ENCODE assay signal across 8 cellular contexts in genomic region chr14:21014761-21015190, GRCh38. TPM values are rescaled to one million over a fixed set of nuclear protein-coding genes. Genes with fewer than 3 reads are reported as not detected.
DNase-seq lines count a peak whose midpoint lies in the region; ATAC-seq and TF ChIP-seq lines count a peak whose summit lies in the region.

No MANE protein-coding gene starts in this region.

- DNase-seq in GM04504 (ENCODE audit: low read depth) (peak; percentile 57), RPMI7951 (ENCODE audit: low read depth) (peak; percentile 74), fibroblast of lung (ENCODE audit: low read depth in 2 of 2) (peak; percentile 64 to 87)
- DNase-seq in activated T-cell treated with anti-CD3 and anti-CD28 coated beads, Interleukin-2, amount 50 U/mL, for 48 hours: peak; percentile 83 to 84
- peak; percentile 45 to 80 (median 72) for DNase-seq in stimulated activated naive CD4-positive, alpha-beta T cell (lab: John Stamatoyannopoulos, UW)

- TF ChIP-seq CTCF in LNCAP (IDR thresholded peaks at IDR 0.05) (peak; percentile 78), fibroblast of lung (conservative IDR thresholded peaks at IDR 0.05 in 1 of 2, IDR thresholded peaks at IDR 0.05 in 1 of 2; ENCODE audit: low read depth in 1 of 2, low read length in 2 of 2) (peak; percentile 87 to 94), neural cell (IDR thresholded peaks at IDR 0.05; ENCODE audit: poor library complexity, severe bottlenecking) (peak; percentile 94)

- H3K4me2 ChIP-seq in fibroblast of lung (ENCODE audit: extremely low read depth, insufficient read depth, low read length) (no peak overlapping the region), neural cell (ENCODE audit: low read length) (no peak overlapping the region)

- no peaks in the 10 kb centered on the region for H3F3A ChIP-seq in neural cell (ENCODE audit: insufficient read depth, low read length, poor library complexity, severe bottlenecking)

- H4K20me1 ChIP-seq in fibroblast of lung (ENCODE audit: control insufficient read depth, extremely low read depth, insufficient read depth, low read length): no peaks in the 10 kb centered on the region
- no peaks in the 10 kb centered on the region for H4K20me1 ChIP-seq in neural cell (ENCODE audit: insufficient read depth)

- H3K27me3 ChIP-seq in fibroblast of lung (ENCODE audit: control insufficient read depth, insufficient read depth, low read length): peaks cover 12% of the 10 kb centered on the region
- no peaks in the 10 kb centered on the region for H3K27me3 ChIP-seq in neural cell (ENCODE audit: insufficient read depth, low read depth, low read length)

- no peak overlapping the region for H3K4me3 ChIP-seq in fibroblast of lung (replicated peaks in 1 of 4; ENCODE audit: control extremely low read depth in 1 of 4, insufficient read depth in 1 of 4, low read depth in 3 of 4, low read length in 4 of 4)
- H3K4me3 ChIP-seq in neural cell (ENCODE audit: low read length): peak overlapping the region; percentile 43

- no peak overlapping the region for H2AFZ ChIP-seq in fibroblast of lung (ENCODE audit: low read length)
- no peak overlapping the region for H2AFZ ChIP-seq in neural cell (ENCODE audit: low read depth, low read length)

- TF ChIP-seq EP300 in neural cell (conservative IDR thresholded peaks at IDR 0.05; ENCODE audit: poor library complexity, severe bottlenecking): no peak

- no peaks in the 10 kb centered on the region for H3K9me2 ChIP-seq in neural cell (ENCODE audit: insufficient read depth, low read length)

- peak; percentile 92 for TF ChIP-seq RAD21 in neural cell (conservative IDR thresholded peaks at IDR 0.05)

- H3K4me1 ChIP-seq in fibroblast of lung (ENCODE audit: control insufficient read depth, extremely low read depth, insufficient read depth, low read length): no peaks in the 10 kb centered on the region

- ATAC-seq in GM18519 (IDR thresholded peaks at IDR 0.05; ENCODE audit: low FRiP score, unreplicated experiment): no peak

- H3K9ac ChIP-seq in fibroblast of lung (ENCODE audit: insufficient read depth, low read length): no peak overlapping the region
- no peak overlapping the region for H3K9ac ChIP-seq in neural cell (ENCODE audit: low read length)

- no peaks in the 10 kb centered on the region for H3K79me2 ChIP-seq in fibroblast of lung (ENCODE audit: control insufficient read depth, insufficient read depth, low read length)
- H3K79me2 ChIP-seq in neural cell (replicated peaks; ENCODE audit: insufficient read depth, low read length): no peaks in the 10 kb centered on the region

- H3K27ac ChIP-seq in fibroblast of lung (ENCODE audit: insufficient read depth, low read length) (no peak overlapping the region), neural cell (ENCODE audit: low read length) (peak overlapping the region; percentile 62)

- no peaks in the 10 kb centered on the region for H3K36me3 ChIP-seq in fibroblast of lung (ENCODE audit: control insufficient read depth, insufficient read depth, low read length)
- no peaks in the 10 kb centered on the region for H3K36me3 ChIP-seq in neural cell (ENCODE audit: insufficient read depth, low read length)

- no peaks in the 10 kb centered on the region for H3K9me3 ChIP-seq in fibroblast of lung (ENCODE audit: control insufficient read depth, insufficient read depth, low read depth, low read length)
- no peaks in the 10 kb centered on the region for H3K9me3 ChIP-seq in neural cell (ENCODE audit: low read length)

TF ChIP-seq in neural cell, 6 proteins besides CTCF, POLR2A, EP300 and RAD21:
- TF ChIP-seq SMC3 (conservative IDR thresholded peaks at IDR 0.05; ENCODE audit: poor library complexity) (peak; percentile 93), MXI1 (conservative IDR thresholded peaks at IDR 0.05; ENCODE audit: poor library complexity, severe bottlenecking) (no peak)
TF ChIP-seq in neural cell: peak in this region for 1.

RNA-seq across cellular contexts. Expression of gene NDRG2, which starts 10.1 kb away (rescaled TPM):
- 0.96 and 2.1 TPM in 2 replicates for total RNA-seq in RPMI7951 (2014; rRNA removed; shearing (Covaris generic))
- 0.50 and 1.8 TPM in 2 replicates for total RNA-seq in fibroblast of lung
- polyA plus RNA-seq in fibroblast of lung (0.32 and 0.34 TPM in 2 replicates), neural cell (30.8 and 43.3 TPM in 2 replicates)
- polyA plus RNA-seq in fibroblast of lung (2012): 0.14 and 0.17 TPM in 2 replicates
- polyA minus RNA-seq in fibroblast of lung (ENCODE audit: low replicate concordance) (not detected in 2 replicates), neural cell (26.3 and 27.3 TPM in 2 replicates)

RNA-seq across cellular contexts. Expression of gene TPPP2, which starts 15.2 kb away (rescaled TPM):
- not detected in 2 replicates for total RNA-seq in RPMI7951 (2014; rRNA removed; shearing (Covaris generic))
- not detected in 2 replicates for total RNA-seq in fibroblast of lung
- polyA plus RNA-seq in fibroblast of lung (not detected in 2 replicates), neural cell (not detected in 2 replicates)
- not detected in 2 replicates for polyA plus RNA-seq in fibroblast of lung (2012)
- polyA minus RNA-seq in fibroblast of lung (ENCODE audit: low replicate concordance) (not detected in 2 replicates), neural cell (not detected in 2 replicates)

RNA-seq across cellular contexts. Expression of gene SLC39A2, which starts 15.7 kb away (rescaled TPM):
- total RNA-seq in RPMI7951 (2014; rRNA removed; shearing (Covaris generic)): 0.12 TPM in 1 of 2 replicates, not detected in the other
- 0.17 and 0.26 TPM in 2 replicates for total RNA-seq in fibroblast of lung
- polyA plus RNA-seq in fibroblast of lung (not detected in 2 replicates), neural cell (not detected in 2 replicates)
- not detected in 2 replicates for polyA plus RNA-seq in fibroblast of lung (2012)
- polyA minus RNA-seq in fibroblast of lung (ENCODE audit: low replicate concordance) (not detected in 2 replicates), neural cell (not detected in 2 replicates)

RNA-seq across cellular contexts. Expression of gene RNASE13, which starts 19.8 kb away (rescaled TPM):
- total RNA-seq in RPMI7951 (2014; rRNA removed; shearing (Covaris generic)): not detected in 2 replicates
- not detected in 2 replicates for total RNA-seq in fibroblast of lung
- polyA plus RNA-seq in fibroblast of lung (not detected in 2 replicates), neural cell (not detected in 2 replicates)
- not detected in 2 replicates for polyA plus RNA-seq in fibroblast of lung (2012)
- polyA minus RNA-seq in fibroblast of lung (ENCODE audit: low replicate concordance) (not detected in 2 replicates), neural cell (not detected in 2 replicates)

RNA-seq across cellular contexts. Expression of gene METTL17, which starts 25.0 kb away (rescaled TPM):
- 52.9 and 72.0 TPM in 2 replicates for total RNA-seq in RPMI7951 (2014; rRNA removed; shearing (Covaris generic))
- total RNA-seq in fibroblast of lung: 28.4 and 31.6 TPM in 2 replicates
- polyA plus RNA-seq in fibroblast of lung (47.7 and 48.5 TPM in 2 replicates), neural cell (231 and 281 TPM in 2 replicates)
- polyA plus RNA-seq in fibroblast of lung (2012): 22.8 and 29.5 TPM in 2 replicates
- polyA minus RNA-seq in fibroblast of lung (ENCODE audit: low replicate concordance) (16.9 and 28.0 TPM in 2 replicates), neural cell (61.1 and 66.8 TPM in 2 replicates)
